ENCODE assay signal across 15 cellular contexts in the genomic region with DNA sequence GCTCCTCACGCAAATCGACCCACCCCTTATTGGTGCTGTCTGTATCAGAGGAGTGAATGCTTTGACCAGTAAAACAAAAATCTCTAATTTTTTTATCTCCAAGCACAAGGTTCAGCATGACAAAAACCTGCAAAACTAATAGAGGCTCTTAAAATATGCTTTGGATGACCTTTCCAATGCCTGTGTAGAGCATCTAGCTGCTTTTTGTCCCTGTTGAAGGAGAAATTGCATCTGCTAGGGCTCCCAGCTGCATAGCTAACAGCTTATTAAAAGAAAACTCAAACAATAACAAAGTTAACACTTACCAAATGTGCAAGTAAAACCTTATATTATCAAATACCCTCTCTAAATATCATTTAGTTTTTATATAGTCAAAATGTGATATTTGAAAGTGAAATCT.
DNase-seq lines count a peak whose midpoint lies in the region; ATAC-seq and TF ChIP-seq lines count a peak whose summit lies in the region.
"Had no signal": no experiment of that assay in that cellular context is flagged by ENCODE, and none has a peak within 500 bp of the region (broad histone marks: within the 10 kb centered on the region; RNA-seq: fewer than 3 reads in every experiment).

No MANE protein-coding gene starts in this region.

- H3K27me3 Mint-ChIP-seq in MCF 10A (ENCODE audit: insufficient read depth, unreplicated experiment), result no peaks in the 10 kb centered on the region
- no peaks in the 10 kb centered on the region; the same call in 1 of the 2 replicates for H3K27me3 Mint-ChIP-seq in HFFc6 (ENCODE audit: insufficient read depth)

- H3K27ac Mint-ChIP-seq in MCF 10A (ENCODE audit: low read depth, unreplicated experiment) (no peak overlapping the region), HFFc6 (peak overlapping the region; percentile 74)
- H3K27ac Mint-ChIP-seq: CD4-positive, CD25-positive, alpha-beta regulatory T cell had no signal

- no peak overlapping the region for H3K23ac ChIP-seq in mesenchymal stem cell (ENCODE audit: low read length in 2 of 2)

- H3K4me1 Mint-ChIP-seq in MCF 10A (ENCODE audit: insufficient read depth, unreplicated experiment) (peaks cover 12% of the 10 kb centered on the region), HFFc6 (ENCODE audit: low read depth) (peaks cover 52% of the 10 kb centered on the region)
- H3K4me1 Mint-ChIP-seq: CD4-positive, CD25-positive, alpha-beta regulatory T cell; GM23338 had no signal

- H2BK15ac ChIP-seq in mesenchymal stem cell (ENCODE audit: low read depth, poor library complexity, severe bottlenecking), result no peak overlapping the region

- no peaks in the 10 kb centered on the region for H3K79me1 ChIP-seq in mesenchymal stem cell (replicated peaks; ENCODE audit: low read length, poor library complexity, severe bottlenecking)

- H4K91ac ChIP-seq in mesenchymal stem cell (ENCODE audit: low read length), result no peak overlapping the region

- H3K27ac ChIP-seq in breast epithelium (no peak overlapping the region), epithelial cell of prostate (peak overlapping the region; percentile 46), mesenchymal stem cell (ENCODE audit: low read length, poor library complexity, severe bottlenecking) (no peak overlapping the region), psoas muscle (no peak overlapping the region)
- H3K27ac ChIP-seq: 22Rv1; BLaER1 treated with 17β-estradiol and CSF1 and Interleukin-3, amounts not matched to agents 10 nM and 100 nM had no signal

- ATAC-seq in psoas muscle, result no peak
- ATAC-seq: GM23338 had no signal

- H2BK12ac ChIP-seq in mesenchymal stem cell (ENCODE audit: low read length in 2 of 2), result no peak overlapping the region

- no peaks in the 10 kb centered on the region for H3K9me3 Mint-ChIP-seq in MCF 10A (ENCODE audit: unreplicated experiment)
- H3K9me3 Mint-ChIP-seq in HFFc6, result peaks cover 3% of the 10 kb centered on the region; the same call in 1 of the 2 replicates

- H2AK5ac ChIP-seq in mesenchymal stem cell (ENCODE audit: low read length, severe bottlenecking), result no peak overlapping the region

- 100% methylated on average over 2 of the region's 2 CpGs for WGBS in mesenchymal stem cell
- WGBS in psoas muscle, 3 donors, result 86 to 95% (median 93%) methylated on average over 2 of the region's 2 CpGs

- H3K4me1 ChIP-seq in breast epithelium (no peaks in the 10 kb centered on the region), mesenchymal stem cell (ENCODE audit: control insufficient read depth, insufficient read depth, low read depth, low read length) (no peaks in the 10 kb centered on the region), psoas muscle (no peaks in the 10 kb centered on the region)
- H3K4me1 ChIP-seq: BLaER1 treated with 17β-estradiol and CSF1 and Interleukin-3, amounts not matched to agents 10 nM and 100 nM had no signal

- H2BK120ac ChIP-seq in mesenchymal stem cell (ENCODE audit: low read depth, low read length), result no peak overlapping the region

- peaks cover 7% of the 10 kb centered on the region for H3K36me3 Mint-ChIP-seq in MCF 10A (ENCODE audit: insufficient read depth, unreplicated experiment)
- H3K36me3 Mint-ChIP-seq in HFFc6 (ENCODE audit: low read depth), result 0 out of 2 replicates have a peak, but pooled peaks cover 3% of the 10 kb centered on the region
- H3K36me3 Mint-ChIP-seq: CD4-positive, CD25-positive, alpha-beta regulatory T cell had no signal

- H2BK5ac ChIP-seq in mesenchymal stem cell (ENCODE audit: low read depth, low read length, poor library complexity, severe bottlenecking), result no peak overlapping the region

- H4K8ac ChIP-seq in mesenchymal stem cell (ENCODE audit: low read length), result no peak overlapping the region

- no peak overlapping the region for H2AFZ ChIP-seq in mesenchymal stem cell (ENCODE audit: low read depth, low read length)

- H3K4me3 Mint-ChIP-seq in MCF 10A (ENCODE audit: unreplicated experiment), result no peak overlapping the region
- H3K4me3 Mint-ChIP-seq in HFFc6, result no peak overlapping the region
- H3K4me3 Mint-ChIP-seq: CD4-positive, CD25-positive, alpha-beta regulatory T cell; GM23338 had no signal

- intact Hi-C loops in MCF 10A (cut with micrococcal nuclease), result no loop called here
- intact Hi-C loops in breast epithelium (cut with DNase I; ENCODE audit: low total_unique reads), result loop anchor here (2.0 kb wide), 1 partner anchor 62 kb away; no protein-coding TSS in a partner anchor
- intact Hi-C loops in psoas muscle (cut with DNase I), result no loop called here

- CTCF ChIA-PET in MCF 10A (lab: Yijun Ruan, JAX), result interaction anchor here (3.9 kb wide), 1 partner anchor 17 kb away, joined by 45 read pairs; no protein-coding TSS in a partner anchor

- H3K9me3 ChIP-seq in breast epithelium (no peaks in the 10 kb centered on the region), mesenchymal stem cell (ENCODE audit: control insufficient read depth, low read length) (no peaks in the 10 kb centered on the region), psoas muscle (no peaks in the 10 kb centered on the region)
- H3K9me3 ChIP-seq: BLaER1 treated with 17β-estradiol and CSF1 and Interleukin-3, amounts not matched to agents 10 nM and 100 nM had no signal

- no peak overlapping the region for H3K4ac ChIP-seq in mesenchymal stem cell (ENCODE audit: low read depth in 1 of 2, low read length in 2 of 2)

- H3K4me2 ChIP-seq in mesenchymal stem cell (ENCODE audit: low read length, poor library complexity, severe bottlenecking), result no peak overlapping the region
- H3K4me2 ChIP-seq: BLaER1 treated with 17β-estradiol and CSF1 and Interleukin-3, amounts not matched to agents 10 nM and 100 nM; GM23338 had no signal

- no peak overlapping the region for H3K14ac ChIP-seq in mesenchymal stem cell (ENCODE audit: low read length in 2 of 2)

- H3K18ac ChIP-seq in mesenchymal stem cell (ENCODE audit: low read depth in 1 of 2, low read length in 2 of 2), result no peak overlapping the region

- no peak overlapping the region for H3K4me3 ChIP-seq in breast epithelium
- H3K4me3 ChIP-seq in mesenchymal stem cell (ENCODE audit: insufficient read depth in 1 of 2, low read depth in 1 of 2, low read length in 2 of 2), result no peak overlapping the region
- no peak overlapping the region for H3K4me3 ChIP-seq in psoas muscle
- H3K4me3 ChIP-seq: BLaER1 treated with 17β-estradiol and CSF1 and Interleukin-3, amounts not matched to agents 10 nM and 100 nM; GM23338 had no signal

- POLR2A ChIA-PET in MCF 10A (lab: Yijun Ruan, JAX), result interaction anchor here (0.7 to 1.3 kb wide), 3 partner anchors 9 to 1169 kb away, joined by 3 to 8 read pairs (median 3); partner anchors contain the start of gene COX7A2

- TF ChIP-seq POLR2A in breast epithelium (IDR thresholded peaks at IDR 0.05), result no peak

- BruUV-seq in MCF 10A (replicated peaks; lab: Mats Ljungman, UMichigan), result TSS peak; percentile 58

- TF ChIP-seq CTCF in MCF 10A (IDR thresholded peaks at IDR 0.05; ENCODE audit: unreplicated experiment) (no peak), breast epithelium (IDR thresholded peaks at IDR 0.05) (no peak), HFFc6 (IDR thresholded peaks at IDR 0.05) (no peak), psoas muscle (IDR thresholded peaks at IDR 0.05) (no peak)

- H3K36me3 ChIP-seq in breast epithelium (no peaks in the 10 kb centered on the region), mesenchymal stem cell (ENCODE audit: control insufficient read depth in 1 of 2, insufficient read depth in 2 of 2, low read depth in 1 of 2, low read length in 2 of 2) (no peaks in the 10 kb centered on the region), psoas muscle (ENCODE audit: insufficient read depth in 1 of 2, low read depth in 1 of 2) (no peaks in the 10 kb centered on the region)
- H3K36me3 ChIP-seq: BLaER1 treated with 17β-estradiol and CSF1 and Interleukin-3, amounts not matched to agents 10 nM and 100 nM had no signal

- peak overlapping the region; percentile 73 for H3K9ac ChIP-seq in mesenchymal stem cell (ENCODE audit: low read length)
- H3K9ac ChIP-seq: BLaER1 treated with 17β-estradiol and CSF1 and Interleukin-3, amounts not matched to agents 10 nM and 100 nM had no signal

- no peaks in the 10 kb centered on the region for H3K27me3 ChIP-seq in breast epithelium
- no peaks in the 10 kb centered on the region for H3K27me3 ChIP-seq in mesenchymal stem cell (ENCODE audit: control insufficient read depth in 1 of 2, insufficient read depth in 1 of 2, low read length in 2 of 2)
- H3K27me3 ChIP-seq in psoas muscle (ENCODE audit: insufficient read depth in 3 of 3, low read length in 2 of 3), result no peaks in the 10 kb centered on the region
- H3K27me3 ChIP-seq: BLaER1 treated with 17β-estradiol and CSF1 and Interleukin-3, amounts not matched to agents 10 nM and 100 nM had no signal

- DNase-seq in MCF 10A (ENCODE audit: unreplicated experiment), result no peak
- DNase-seq in breast epithelium (ENCODE audit: low spot score in 2 of 2), result no peak
- DNase-seq in HFFc6, result no peak
- no peak for DNase-seq in epithelial cell of prostate (ENCODE audit: low read depth, low spot score)
- no peak for DNase-seq in mesenchymal stem cell
- DNase-seq in psoas muscle, result no peak
- no peak for DNase-seq in NCI-H1417 (lab: John Stamatoyannopoulos, UW)
- DNase-seq in HK-2 (ENCODE audit: unreplicated experiment), result no peak
- DNase-seq: AML-193; CD4-positive, CD25-positive, alpha-beta regulatory T cell; DMS53; H7 had no signal
